In genomic region chr20:44909872-44910689, GRCh38 we compare ENCODE assay signal across 1 cellular context.
TF ChIP-seq lines count a peak whose summit lies in the region.

Gene PABPC1L (plus strand): TSS chr20:44910060. CDS start chr20:44910144, 84 bp downstream.

TF ChIP-seq in HEK293, 187 proteins besides CTCF, POLR2A, EP300 and RAD21 (continued from another document and continues in another):
- TF ChIP-seq ZNF37A (tag by site-specific recombination; IDR thresholded peaks at IDR 0.05): no peak
- TF ChIP-seq ZFP3 (tag by site-specific recombination; IDR thresholded peaks at IDR 0.05; ENCODE audit: low read depth): no peak
- TF ChIP-seq ZSCAN16 (tag by site-specific recombination; IDR thresholded peaks at IDR 0.05): no peak
- TF ChIP-seq ZNF626 (tag by site-specific recombination; IDR thresholded peaks at IDR 0.05): no peak
- TF ChIP-seq ZFP37 (tag by site-specific recombination; IDR thresholded peaks at IDR 0.05): 0 out of 2 replicates have a peak, but pooled peaks have one; percentile 31
- TF ChIP-seq OVOL3 (tag by site-specific recombination; IDR thresholded peaks at IDR 0.05): no peak
- no peak for TF ChIP-seq GLI2 (tag by site-specific recombination; IDR thresholded peaks at IDR 0.05; ENCODE audit: borderline replicate concordance, low read depth)
- TF ChIP-seq ZNF214 (tag by site-specific recombination; IDR thresholded peaks at IDR 0.05; ENCODE audit: borderline replicate concordance): no peak
- no peak for TF ChIP-seq ZNF112 (tag by site-specific recombination; IDR thresholded peaks at IDR 0.05)
- TF ChIP-seq ZNF623 (tag by site-specific recombination; IDR thresholded peaks at IDR 0.05): no peak
- TF ChIP-seq ZNF23 (tag by site-specific recombination; IDR thresholded peaks at IDR 0.05; ENCODE audit: borderline replicate concordance): no peak
- peak; percentile 69 for TF ChIP-seq SP7 (tag by site-specific recombination; IDR thresholded peaks at IDR 0.05)
- TF ChIP-seq ZNF155 (tag by site-specific recombination; IDR thresholded peaks at IDR 0.05): no peak
- 0 out of 2 replicates have a peak, but pooled peaks have one; percentile 33 for TF ChIP-seq ZNF768 (tag by site-specific recombination; IDR thresholded peaks at IDR 0.05)
- peak; percentile 57 for TF ChIP-seq ZNF629 (tag by site-specific recombination; IDR thresholded peaks at IDR 0.05)
- no peak for TF ChIP-seq ZNF548 (tag by site-specific recombination; IDR thresholded peaks at IDR 0.05)
- no peak for TF ChIP-seq ZNF518A (tag by site-specific recombination; conservative IDR thresholded peaks at IDR 0.05; ENCODE audit: low read depth)
- TF ChIP-seq ZNF76 (tag by site-specific recombination; IDR thresholded peaks at IDR 0.05; ENCODE audit: borderline replicate concordance, low read depth): peak; percentile 69; the same call in 1 of the 2 replicates
- TF ChIP-seq GLIS2 (tag by site-specific recombination; IDR thresholded peaks at IDR 0.05): peak; percentile 97
- no peak for TF ChIP-seq ZNF621 (tag by site-specific recombination; IDR thresholded peaks at IDR 0.05)
- TF ChIP-seq HIC1 (tag by site-specific recombination; IDR thresholded peaks at IDR 0.05): peak; percentile 63; the same call in 1 of the 2 replicates
- no peak for TF ChIP-seq ZNF274 (IDR thresholded peaks at IDR 0.05; ENCODE audit: low read length)
- TF ChIP-seq ZNF274 (tag by site-specific recombination; IDR thresholded peaks at IDR 0.05; ENCODE audit: borderline replicate concordance): no peak
- TF ChIP-seq ZBTB17 (tag by site-specific recombination; IDR thresholded peaks at IDR 0.05): peak; percentile 18; the same call in 1 of the 2 replicates
- TF ChIP-seq ZNF704 (tag by site-specific recombination; IDR thresholded peaks at IDR 0.05): no peak
- peak; percentile 71; the same call in 1 of the 2 replicates for TF ChIP-seq ZXDB (tag by site-specific recombination; IDR thresholded peaks at IDR 0.05)
- TF ChIP-seq ZIC2 (tag by site-specific recombination; IDR thresholded peaks at IDR 0.05): peak; percentile 54
- no peak for TF ChIP-seq SETDB1 (IDR thresholded peaks at IDR 0.05; ENCODE audit: insufficient read length, low read length)
- no peak for TF ChIP-seq PRDM6 (tag by site-specific recombination; IDR thresholded peaks at IDR 0.05)
- TF ChIP-seq ZSCAN23 (tag by site-specific recombination; IDR thresholded peaks at IDR 0.05): 0 out of 2 replicates have a peak, but pooled peaks have one; percentile 49
- TF ChIP-seq HOXD13 (CRISPR knock-in tag; IDR thresholded peaks at IDR 0.05; ENCODE audit: borderline replicate concordance): no peak
- TF ChIP-seq, protein P1, sequence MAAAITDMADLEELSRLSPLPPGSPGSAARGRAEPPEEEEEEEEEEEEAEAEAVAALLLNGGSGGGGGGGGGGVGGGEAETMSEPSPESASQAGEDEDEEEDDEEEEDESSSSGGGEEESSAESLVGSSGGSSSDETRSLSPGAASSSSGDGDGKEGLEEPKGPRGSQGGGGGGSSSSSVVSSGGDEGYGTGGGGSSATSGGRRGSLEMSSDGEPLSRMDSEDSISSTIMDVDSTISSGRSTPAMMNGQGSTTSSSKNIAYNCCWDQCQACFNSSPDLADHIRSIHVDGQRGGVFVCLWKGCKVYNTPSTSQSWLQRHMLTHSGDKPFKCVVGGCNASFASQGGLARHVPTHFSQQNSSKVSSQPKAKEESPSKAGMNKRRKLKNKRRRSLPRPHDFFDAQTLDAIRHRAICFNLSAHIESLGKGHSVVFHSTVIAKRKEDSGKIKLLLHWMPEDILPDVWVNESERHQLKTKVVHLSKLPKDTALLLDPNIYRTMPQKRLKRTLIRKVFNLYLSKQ (tag by site-specific recombination; IDR thresholded peaks at IDR 0.05; ENCODE audit: borderline replicate concordance): no peak
- peak; percentile 75; the same call in 1 of the 2 replicates for TF ChIP-seq ZNF777 (tag by site-specific recombination; IDR thresholded peaks at IDR 0.05; ENCODE audit: borderline replicate concordance)
- TF ChIP-seq ZBTB49 (tag by site-specific recombination; IDR thresholded peaks at IDR 0.05; ENCODE audit: low read depth): no peak
- TF ChIP-seq IKZF3 (tag by site-specific recombination; IDR thresholded peaks at IDR 0.05): no peak
- no peak for TF ChIP-seq HOXC10 (CRISPR knock-in tag; IDR thresholded peaks at IDR 0.05)
- peak; percentile 96 for TF ChIP-seq KLF16 (tag by site-specific recombination; IDR thresholded peaks at IDR 0.05)
- TF ChIP-seq, protein P2, sequence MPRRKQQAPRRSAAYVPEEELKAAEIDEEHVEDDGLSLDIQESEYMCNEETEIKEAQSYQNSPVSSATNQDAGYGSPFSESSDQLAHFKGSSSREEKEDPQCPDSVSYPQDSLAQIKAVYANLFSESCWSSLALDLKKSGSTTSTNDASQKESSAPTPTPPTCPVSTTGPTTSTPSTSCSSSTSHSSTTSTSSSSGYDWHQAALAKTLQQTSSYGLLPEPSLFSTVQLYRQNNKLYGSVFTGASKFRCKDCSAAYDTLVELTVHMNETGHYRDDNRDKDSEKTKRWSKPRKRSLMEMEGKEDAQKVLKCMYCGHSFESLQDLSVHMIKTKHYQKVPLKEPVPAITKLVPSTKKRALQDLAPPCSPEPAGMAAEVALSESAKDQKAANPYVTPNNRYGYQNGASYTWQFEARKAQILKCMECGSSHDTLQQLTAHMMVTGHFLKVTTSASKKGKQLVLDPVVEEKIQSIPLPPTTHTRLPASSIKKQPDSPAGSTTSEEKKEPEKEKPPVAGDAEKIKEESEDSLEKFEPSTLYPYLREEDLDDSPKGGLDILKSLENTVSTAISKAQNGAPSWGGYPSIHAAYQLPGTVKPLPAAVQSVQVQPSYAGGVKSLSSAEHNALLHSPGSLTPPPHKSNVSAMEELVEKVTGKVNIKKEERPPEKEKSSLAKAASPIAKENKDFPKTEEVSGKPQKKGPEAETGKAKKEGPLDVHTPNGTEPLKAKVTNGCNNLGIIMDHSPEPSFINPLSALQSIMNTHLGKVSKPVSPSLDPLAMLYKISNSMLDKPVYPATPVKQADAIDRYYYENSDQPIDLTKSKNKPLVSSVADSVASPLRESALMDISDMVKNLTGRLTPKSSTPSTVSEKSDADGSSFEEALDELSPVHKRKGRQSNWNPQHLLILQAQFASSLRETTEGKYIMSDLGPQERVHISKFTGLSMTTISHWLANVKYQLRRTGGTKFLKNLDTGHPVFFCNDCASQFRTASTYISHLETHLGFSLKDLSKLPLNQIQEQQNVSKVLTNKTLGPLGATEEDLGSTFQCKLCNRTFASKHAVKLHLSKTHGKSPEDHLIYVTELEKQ (tag by site-specific recombination; IDR thresholded peaks at IDR 0.05; ENCODE audit: borderline replicate concordance): no peak
- no peak for TF ChIP-seq ELK4 (IDR thresholded peaks at IDR 0.05; ENCODE audit: borderline replicate concordance, low read depth, low read length)
- TF ChIP-seq ZNF600 (tag by site-specific recombination; IDR thresholded peaks at IDR 0.05): peak; percentile 60
- peak; percentile 19; the same call in 1 of the 2 replicates for TF ChIP-seq OSR2 (tag by site-specific recombination; IDR thresholded peaks at IDR 0.05)
- no peak for TF ChIP-seq ZNF16 (tag by site-specific recombination; IDR thresholded peaks at IDR 0.05; ENCODE audit: low read depth)
- peak; percentile 88 for TF ChIP-seq MZF1 (tag by site-specific recombination; IDR thresholded peaks at IDR 0.05; ENCODE audit: borderline replicate concordance)
- 0 out of 2 replicates have a peak, but pooled peaks have one; percentile 16 for TF ChIP-seq ZNF341 (tag by site-specific recombination; IDR thresholded peaks at IDR 0.05; ENCODE audit: low read depth)
- no peak for TF ChIP-seq ZNF140 (tag by site-specific recombination; IDR thresholded peaks at IDR 0.05)
- no peak for TF ChIP-seq ZBTB7A (tag by site-specific recombination; IDR thresholded peaks at IDR 0.05; ENCODE audit: low read depth)
- TF ChIP-seq ZNF157 (tag by site-specific recombination; IDR thresholded peaks at IDR 0.05): no peak
